In the genomic region with DNA sequence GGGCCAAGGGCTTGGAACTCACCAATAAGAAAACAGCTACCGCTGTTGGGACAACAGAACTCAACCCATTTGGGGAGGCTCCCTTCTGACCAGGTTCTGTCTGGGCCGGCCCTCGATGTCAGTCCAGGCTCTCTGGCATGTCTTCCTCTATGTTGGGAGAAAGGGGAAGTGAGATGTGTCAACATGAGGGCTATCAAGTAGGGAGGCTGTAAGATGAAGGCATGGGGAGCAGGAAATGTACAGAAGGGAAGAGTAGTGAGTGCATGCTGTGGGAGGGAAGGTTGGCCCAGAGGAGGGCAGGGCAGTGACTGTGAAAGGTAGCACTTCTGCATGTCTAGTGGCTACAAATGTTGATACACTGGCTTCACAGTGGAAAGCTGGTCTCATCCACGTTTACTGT, we compare ENCODE assay signal across 16 cellular contexts.
"Had no signal": no experiment of that assay in that cellular context is flagged by ENCODE, and none has a peak within 500 bp of the region (broad histone marks: within the 10 kb centered on the region; RNA-seq: fewer than 3 reads in every experiment).

No MANE protein-coding gene starts in this region.

- H3K9me3 Mint-ChIP-seq: activated CD4-positive, alpha-beta T cell treated with anti-CD3 and anti-CD28 coated beads, Interleukin-2, amount 10 ng/mL, durations not matched to agents 24 days and 14 days; activated naive CD4-positive, alpha-beta T cell treated with anti-CD3 and anti-CD28 coated beads, Interleukin-2, amount 10 ng/mL, durations not matched to agents 7 days and 5 days; memory B cell; WTC11 had no signal

- H3K27ac ChIP-seq: adrenal gland, left ventricle myocardium inferior, sigmoid colon had no signal

- ATAC-seq: WTC11 had no signal

- DNase-seq: activated CD4-positive, alpha-beta T cell treated with anti-CD3 and anti-CD28 coated beads, Interleukin-2, amount 10 ng/mL, durations not matched to agents 24 days and 14 days; activated CD8-positive, alpha-beta memory T cell treated with anti-CD3 and anti-CD28 coated beads for 24 hours; activated naive CD4-positive, alpha-beta T cell treated with anti-CD3 and anti-CD28 coated beads, Interleukin-2, amount 10 ng/mL, durations not matched to agents 7 days and 5 days; adrenal gland; central memory CD4-positive, alpha-beta T cell; cortex of kidney; effector CD8-positive, alpha-beta T cell; islet precursor cell; left ventricle myocardium inferior; sigmoid colon; stimulated activated CD4-positive, alpha-beta T cell treated with anti-CD3 and anti-CD28 coated beads, Interleukin-2, amount 100 ng/mL, for 24 hours; stimulated activated naive CD4-positive, alpha-beta T cell; T1000 had no signal

- H3K36me3 Mint-ChIP-seq: activated naive CD4-positive, alpha-beta T cell treated with anti-CD3 and anti-CD28 coated beads, Interleukin-2, amount 10 ng/mL, durations not matched to agents 7 days and 5 days; memory B cell; WTC11 had no signal

- H3K36me3 ChIP-seq: adrenal gland, left ventricle myocardium inferior, sigmoid colon had no signal

- H3K27me3 ChIP-seq: adrenal gland, sigmoid colon had no signal

- H3K9me3 ChIP-seq: adrenal gland, left ventricle myocardium inferior, sigmoid colon had no signal

- H3K4me1 ChIP-seq: adrenal gland, left ventricle myocardium inferior had no signal

- H3K4me3 ChIP-seq: adrenal gland, left ventricle myocardium inferior, sigmoid colon had no signal

- H3K27ac Mint-ChIP-seq: activated CD4-positive, alpha-beta T cell treated with anti-CD3 and anti-CD28 coated beads, Interleukin-2, amount 10 ng/mL, durations not matched to agents 24 days and 14 days; activated naive CD4-positive, alpha-beta T cell treated with anti-CD3 and anti-CD28 coated beads, Interleukin-2, amount 10 ng/mL, durations not matched to agents 7 days and 5 days; memory B cell; WTC11 had no signal

- H3K4me3 Mint-ChIP-seq: activated CD4-positive, alpha-beta T cell treated with anti-CD3 and anti-CD28 coated beads, Interleukin-2, amount 10 ng/mL, durations not matched to agents 24 days and 14 days; activated naive CD4-positive, alpha-beta T cell treated with anti-CD3 and anti-CD28 coated beads, Interleukin-2, amount 10 ng/mL, durations not matched to agents 7 days and 5 days; memory B cell; WTC11 had no signal

- FAIRE-seq: frontal cortex had no signal

- H3K4me1 Mint-ChIP-seq: activated CD4-positive, alpha-beta T cell treated with anti-CD3 and anti-CD28 coated beads, Interleukin-2, amount 10 ng/mL, durations not matched to agents 24 days and 14 days; activated naive CD4-positive, alpha-beta T cell treated with anti-CD3 and anti-CD28 coated beads, Interleukin-2, amount 10 ng/mL, durations not matched to agents 7 days and 5 days; memory B cell; WTC11 had no signal
